In the genomic region with DNA sequence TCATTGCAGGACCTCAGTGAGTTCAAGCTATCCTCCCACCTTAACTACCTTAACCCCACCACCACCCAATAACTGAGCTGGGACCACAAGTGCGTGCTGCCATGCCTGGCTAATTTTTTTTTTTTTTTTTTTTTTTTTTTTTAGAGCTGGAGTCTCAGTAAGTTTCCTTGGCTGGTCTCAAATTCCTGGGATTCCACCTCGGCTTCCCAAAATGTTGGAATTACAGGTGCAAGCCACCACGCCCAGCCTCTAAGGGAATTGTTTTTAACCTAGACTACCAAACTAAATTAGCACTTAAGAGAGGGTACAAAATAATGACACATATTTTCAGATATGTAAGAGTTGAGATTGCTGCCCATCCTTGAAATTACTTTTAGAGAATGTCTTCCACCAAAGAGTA, we compare ENCODE assay signal across 22 cellular contexts. TPM values are rescaled to one million over a fixed set of nuclear protein-coding genes. Genes with fewer than 3 reads are reported as not detected.
DNase-seq lines count a peak whose midpoint lies in the region; ATAC-seq and TF ChIP-seq lines count a peak whose summit lies in the region.
"Had no signal": no experiment of that assay in that cellular context is flagged by ENCODE, and none has a peak within 500 bp of the region (broad histone marks: within the 10 kb centered on the region; RNA-seq: fewer than 3 reads in every experiment).

No MANE protein-coding gene starts in this region.

- H4K20me1 ChIP-seq in GM23338 (replicated peaks; ENCODE audit: insufficient read depth), result no peaks in the 10 kb centered on the region
- H4K20me1 ChIP-seq: BLaER1 had no signal

- 0 out of 3 replicates have a peak, but pooled peaks cover 3% of the 10 kb centered on the region for H3K36me3 Mint-ChIP-seq in GM23338 (ENCODE audit: low read depth)
- H3K36me3 Mint-ChIP-seq in endothelial cell (ENCODE audit: low read depth, unreplicated experiment), result peaks cover 4% of the 10 kb centered on the region
- H3K36me3 Mint-ChIP-seq: CD4-positive, CD25-positive, alpha-beta regulatory T cell had no signal

- no peak for ATAC-seq in GM23338
- no peak for ATAC-seq in HG03139 (IDR thresholded peaks at IDR 0.05; ENCODE audit: unreplicated experiment)

- H3K4me3 ChIP-seq in GM23338, result no peak overlapping the region
- H3K4me3 ChIP-seq: BLaER1 had no signal

- H3K9me2 ChIP-seq in GM23338 (ENCODE audit: insufficient read depth), result peaks cover 3% of the 10 kb centered on the region; the same call in 1 of the 2 replicates

- H3K9me3 Mint-ChIP-seq in GM23338 (no peaks in the 10 kb centered on the region; the same call in 2 of the 3 replicates), endothelial cell (ENCODE audit: unreplicated experiment) (no peaks in the 10 kb centered on the region)
- H3K9me3 Mint-ChIP-seq: CD4-positive, alpha-beta memory T cell; CD4-positive, CD25-positive, alpha-beta regulatory T cell; CD8-positive, alpha-beta memory T cell had no signal

- H3K27ac ChIP-seq in GM23338 (ENCODE audit: low read depth), result no peak overlapping the region
- H3K27ac ChIP-seq: BLaER1 had no signal

- H3K4me1 ChIP-seq in GM23338 (ENCODE audit: insufficient read depth), result peaks cover 16% of the 10 kb centered on the region

- no peaks in the 10 kb centered on the region for H3K36me3 ChIP-seq in GM23338 (ENCODE audit: insufficient read depth)
- H3K36me3 ChIP-seq: BE2C, BLaER1 had no signal

- no peaks in the 10 kb centered on the region for H3F3A ChIP-seq in GM23338 (replicated peaks; ENCODE audit: low read depth)

- peaks cover 10% of the 10 kb centered on the region for H3K27me3 ChIP-seq in GM23338 (ENCODE audit: insufficient read depth)
- H3K27me3 ChIP-seq: BE2C had no signal

- H3K79me2 ChIP-seq in GM23338 (replicated peaks; ENCODE audit: insufficient read depth), result no peaks in the 10 kb centered on the region

- H3K27ac Mint-ChIP-seq in GM23338 (no peak overlapping the region), endothelial cell (ENCODE audit: unreplicated experiment) (peak overlapping the region; percentile 61)
- H3K27ac Mint-ChIP-seq: CD4-positive, alpha-beta memory T cell; CD8-positive, alpha-beta memory T cell had no signal

- H3K27me3 Mint-ChIP-seq in GM23338 (ENCODE audit: insufficient read depth, low read depth, poor library complexity) (peaks cover 17% of the 10 kb centered on the region), endothelial cell (ENCODE audit: unreplicated experiment) (peaks cover 10% of the 10 kb centered on the region)
- H3K27me3 Mint-ChIP-seq: CD4-positive, alpha-beta memory T cell had no signal

- TF ChIP-seq CTCF in GM23338 (conservative IDR thresholded peaks at IDR 0.05; ENCODE audit: low read depth in 2 of 2) (no peak), endothelial cell (IDR thresholded peaks at IDR 0.05; ENCODE audit: unreplicated experiment) (no peak)

- H3K4me3 Mint-ChIP-seq in GM23338, result no peak overlapping the region
- no peak overlapping the region for H3K4me3 Mint-ChIP-seq in endothelial cell (ENCODE audit: unreplicated experiment)
- H3K4me3 Mint-ChIP-seq: CD14-positive monocyte had no signal

- H2AFZ ChIP-seq in GM23338, result no peak overlapping the region

- H3K4me2 ChIP-seq in GM23338, result no peak overlapping the region
- H3K4me2 ChIP-seq: BLaER1 had no signal

- H3K4me1 Mint-ChIP-seq in GM23338 (peaks cover 23% of the 10 kb centered on the region), endothelial cell (ENCODE audit: unreplicated experiment) (peaks cover 43% of the 10 kb centered on the region)

- peak; percentile 57 for DNase-seq in GM23338 (ENCODE audit: low spot score)
- DNase-seq in endothelial cell (ENCODE audit: low spot score), result no peak
- DNase-seq in activated T-cell treated with anti-CD3 and anti-CD28 coated beads, Interleukin-2, amount 50 U/mL, for 1 hour, result no peak
- DNase-seq in activated effector memory CD4-positive, alpha-beta T cell treated with Interleukin-2 at 50 U/mL for 16 hours, result no peak
- DNase-seq: 8988T; ACHN; BE2C; C1 segment of cervical spinal cord; CD4-positive, alpha-beta memory T cell; CD4-positive, CD25-positive, alpha-beta regulatory T cell; CD8-positive, alpha-beta memory T cell; COR-L47; DMS 273 treated with DMSO at 0.1 percent for 48 hours; DMS153; DMS53; DMS79; DND-41; EL; GF-D8 had no signal

TF ChIP-seq in GM23338, 12 proteins besides CTCF, POLR2A, EP300 and RAD21 (continues in another document):
- TF ChIP-seq ZNF331 (CRISPR knock-in tag; IDR thresholded peaks at IDR 0.05; ENCODE audit: low read depth) (no peak), EZH2 (IDR thresholded peaks at IDR 0.05; ENCODE audit: low read depth, unreplicated experiment) (no peak), ETS1 (IDR thresholded peaks at IDR 0.05) (no peak), POLR2AphosphoS5 (IDR thresholded peaks at IDR 0.05; ENCODE audit: low read depth) (no peak), EZH2phosphoT487 (IDR thresholded peaks at IDR 0.05; ENCODE audit: unreplicated experiment) (no peak), STAT1 (IDR thresholded peaks at IDR 0.05; ENCODE audit: unreplicated experiment) (no peak), CREB1 (CRISPR knock-in tag; IDR thresholded peaks at IDR 0.05; ENCODE audit: low read depth) (no peak), JUNB (IDR thresholded peaks at IDR 0.05; ENCODE audit: unreplicated experiment) (no peak)
- TF ChIP-seq, protein P1, sequence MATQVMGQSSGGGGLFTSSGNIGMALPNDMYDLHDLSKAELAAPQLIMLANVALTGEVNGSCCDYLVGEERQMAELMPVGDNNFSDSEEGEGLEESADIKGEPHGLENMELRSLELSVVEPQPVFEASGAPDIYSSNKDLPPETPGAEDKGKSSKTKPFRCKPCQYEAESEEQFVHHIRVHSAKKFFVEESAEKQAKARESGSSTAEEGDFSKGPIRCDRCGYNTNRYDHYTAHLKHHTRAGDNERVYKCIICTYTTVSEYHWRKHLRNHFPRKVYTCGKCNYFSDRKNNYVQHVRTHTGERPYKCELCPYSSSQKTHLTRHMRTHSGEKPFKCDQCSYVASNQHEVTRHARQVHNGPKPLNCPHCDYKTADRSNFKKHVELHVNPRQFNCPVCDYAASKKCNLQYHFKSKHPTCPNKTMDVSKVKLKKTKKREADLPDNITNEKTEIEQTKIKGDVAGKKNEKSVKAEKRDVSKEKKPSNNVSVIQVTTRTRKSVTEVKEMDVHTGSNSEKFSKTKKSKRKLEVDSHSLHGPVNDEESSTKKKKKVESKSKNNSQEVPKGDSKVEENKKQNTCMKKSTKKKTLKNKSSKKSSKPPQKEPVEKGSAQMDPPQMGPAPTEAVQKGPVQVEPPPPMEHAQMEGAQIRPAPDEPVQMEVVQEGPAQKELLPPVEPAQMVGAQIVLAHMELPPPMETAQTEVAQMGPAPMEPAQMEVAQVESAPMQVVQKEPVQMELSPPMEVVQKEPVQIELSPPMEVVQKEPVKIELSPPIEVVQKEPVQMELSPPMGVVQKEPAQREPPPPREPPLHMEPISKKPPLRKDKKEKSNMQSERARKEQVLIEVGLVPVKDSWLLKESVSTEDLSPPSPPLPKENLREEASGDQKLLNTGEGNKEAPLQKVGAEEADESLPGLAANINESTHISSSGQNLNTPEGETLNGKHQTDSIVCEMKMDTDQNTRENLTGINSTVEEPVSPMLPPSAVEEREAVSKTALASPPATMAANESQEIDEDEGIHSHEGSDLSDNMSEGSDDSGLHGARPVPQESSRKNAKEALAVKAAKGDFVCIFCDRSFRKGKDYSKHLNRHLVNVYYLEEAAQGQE (IDR thresholded peaks at IDR 0.05; ENCODE audit: unreplicated experiment), result no peak

RNA-seq across cellular contexts. Expression of gene TNIK, which starts 4.3 kb away (rescaled TPM):
- total RNA-seq in GM23338 (2014; rRNA removed; shearing (Covaris generic)), result 34.3 and 49.2 TPM in 2 replicates
- 14.1 and 14.6 TPM in 2 replicates for polyA plus RNA-seq in GM23338 (2016; fragmentation: Nextera tagmentation; extraction: Ambion mirVana)
- total RNA-seq in endothelial cell (ENCODE audit: unreplicated experiment), result 67.0 TPM
